In genomic region chr10:31031666-31032514, GRCh38 we compare ENCODE assay signal across 8 cellular contexts. TPM values are rescaled to one million over a fixed set of nuclear protein-coding genes. Genes with fewer than 3 reads are reported as not detected.
DNase-seq lines count a peak whose midpoint lies in the region; ATAC-seq and TF ChIP-seq lines count a peak whose summit lies in the region.

Gene ZNF438, minus strand, starts transcription at chr10:31031865. Its CDS starts 154,831 bp downstream, at chr10:30877034.

- no peaks in the 10 kb centered on the region for H3K9me3 ChIP-seq in muscle layer of duodenum (ENCODE audit: control insufficient read depth in 1 of 2, low read length in 2 of 2)

- H3K9me3 Mint-ChIP-seq in IgD-negative memory B cell: no peaks in the 10 kb centered on the region
- H3K9me3 Mint-ChIP-seq in activated T-cell treated with anti-CD3 and anti-CD28 coated beads, Interleukin-2, amount 50 U/mL, for 24 hours: no peaks in the 10 kb centered on the region

- H3K27ac ChIP-seq in muscle layer of duodenum (ENCODE audit: low read length): peak within 1 kb of the TSS; percentile 99

- H3K36me3 Mint-ChIP-seq in IgD-negative memory B cell: peaks cover 1% of the 10 kb centered on the region
- no peaks in the 10 kb centered on the region for H3K36me3 Mint-ChIP-seq in activated T-cell treated with anti-CD3 and anti-CD28 coated beads, Interleukin-2, amount 50 U/mL, for 24 hours (ENCODE audit: low read depth)

- H3K4me3 ChIP-seq in muscle layer of duodenum (ENCODE audit: low read depth in 1 of 2, low read length in 2 of 2): peak within 1 kb of the TSS; percentile 75 to 87

- H3K27me3 Mint-ChIP-seq in IgD-negative memory B cell: no peaks in the 10 kb centered on the region
- no peaks in the 10 kb centered on the region for H3K27me3 Mint-ChIP-seq in activated T-cell treated with anti-CD3 and anti-CD28 coated beads, Interleukin-2, amount 50 U/mL, for 24 hours

- peak within 1 kb of the TSS; percentile 99 for H3K27ac Mint-ChIP-seq in IgD-negative memory B cell
- peak within 1 kb of the TSS; percentile 99 for H3K27ac Mint-ChIP-seq in activated T-cell treated with anti-CD3 and anti-CD28 coated beads, Interleukin-2, amount 50 U/mL, for 24 hours

- no peaks in the 10 kb centered on the region for H3K36me3 ChIP-seq in muscle layer of duodenum (ENCODE audit: control insufficient read depth in 1 of 2, insufficient read depth in 2 of 2, low read length in 2 of 2)

- H3K4me1 Mint-ChIP-seq in IgD-negative memory B cell: peaks cover 2 to 15% (median 10%) of the 10 kb centered on the region in 3 donors
- peaks cover 22% of the 10 kb centered on the region for H3K4me1 Mint-ChIP-seq in activated T-cell treated with anti-CD3 and anti-CD28 coated beads, Interleukin-2, amount 50 U/mL, for 24 hours (ENCODE audit: low read depth)

- peak; percentile 87 for TF ChIP-seq POLR2A in erythroblast (IDR thresholded peaks at IDR 0.05; ENCODE audit: low read length)

- DNase-seq in DMS53 treated with DMSO at 0.1 percent for 48 hours (lab: John Stamatoyannopoulos, UW; ENCODE audit: unreplicated experiment): peak; percentile 87
- DNase-seq in OCI-M2 (lab: John Stamatoyannopoulos, UW; ENCODE audit: unreplicated experiment): peak; percentile 55
- peak; percentile 99 for DNase-seq in activated T-cell treated with anti-CD3 and anti-CD28 coated beads, Interleukin-2, amount 50 U/mL, for 24 hours
- DNase-seq in erythroblast (lab: John Stamatoyannopoulos, UW): peak; percentile 94 to 98
- DNase-seq in stimulated activated CD8-positive, alpha-beta memory T cell treated with anti-CD3 and anti-CD28 coated beads, Interleukin-7, amount 100 ng/mL, for 24 hours (ENCODE audit: low read depth): peak; percentile 90

- peak within 1 kb of the TSS; percentile 84 to 99 (median 97) for H3K4me3 Mint-ChIP-seq in IgD-negative memory B cell
- H3K4me3 Mint-ChIP-seq in activated T-cell treated with anti-CD3 and anti-CD28 coated beads, Interleukin-2, amount 50 U/mL, for 24 hours: peak within 1 kb of the TSS; percentile 87

- peaks cover 7 to 16% of the 10 kb centered on the region in 2 donors for H3K4me1 ChIP-seq in muscle layer of duodenum (ENCODE audit: control insufficient read depth in 1 of 2, insufficient read depth in 2 of 2, low read length in 2 of 2)

- ATAC-seq in GM21576 (IDR thresholded peaks at IDR 0.05; ENCODE audit: unreplicated experiment): peak; percentile 83

- no peaks in the 10 kb centered on the region for H3K27me3 ChIP-seq in muscle layer of duodenum (ENCODE audit: low read depth, low read length)

RNA-seq across cellular contexts. Expression of gene ZNF438, which starts in this region (rescaled TPM):
- 4.0 TPM for polyA plus RNA-seq in IgD-negative memory B cell

Comparison
In these comparisons a context has a peak if more than half of its experiments do, and no peak if none do; other contexts are left out.
1. Peak in every context shown above with its lines: DNase-seq, ATAC-seq, H3K4me3 ChIP-seq and H3K27ac ChIP-seq.